In genomic region chr4:37909690-37910486, GRCh38 we compare ENCODE assay signal across 27 cellular contexts. TPM values are rescaled to one million over a fixed set of nuclear protein-coding genes. Genes with fewer than 3 reads are reported as not detected.
A peak's percentile ranks its signal among the peaks of the same experiment; 100 is the strongest.
DNase-seq lines count a peak whose midpoint lies in the region; ATAC-seq, FAIRE-seq and TF ChIP-seq lines count a peak whose summit lies in the region.
"Had no signal": no experiment of that assay in that cellular context is flagged by ENCODE, and none has a peak within 500 bp of the region (broad histone marks: within the 10 kb centered on the region; RNA-seq: fewer than 3 reads in every experiment).

No MANE protein-coding gene starts in this region.

- no peak overlapping the region for H3K4me3 Mint-ChIP-seq in endodermal cell
- H3K4me3 Mint-ChIP-seq: activated B cell treated with CpG ODN at 0.5 μM for 24 hours; activated naive CD8-positive, alpha-beta T cell treated with anti-CD3 and anti-CD28 coated beads, Interleukin-2, amount 50 U/mL, for 24 hours; CD14-positive monocyte; naive B cell had no signal

- TF ChIP-seq POLR2A in H54 (IDR thresholded peaks at IDR 0.05; ENCODE audit: low read depth, low read length): no peak

- no peak overlapping the region for H3K4me3 ChIP-seq in endodermal cell (ENCODE audit: low read length)
- peak overlapping the region; percentile 67 for H3K4me3 ChIP-seq in thoracic aorta

- peak overlapping the region; percentile 71 for H3K27ac ChIP-seq in endodermal cell (ENCODE audit: low read depth, low read length)
- H3K27ac ChIP-seq in thoracic aorta: peak overlapping the region; percentile 82 to 88
- H3K27ac ChIP-seq: testis had no signal

- ATAC-seq in thoracic aorta (ENCODE audit: insufficient number of reproducible peaks, low FRiP score, low read depth) (no peak), GM21529 (IDR thresholded peaks at IDR 0.05; ENCODE audit: unreplicated experiment) (no peak)
- ATAC-seq: activated naive CD8-positive, alpha-beta T cell treated with anti-CD3 and anti-CD28 coated beads, Interleukin-2, amount 50 U/mL, for 24 hours had no signal

- no peak overlapping the region for H3K27ac Mint-ChIP-seq in endodermal cell
- H3K27ac Mint-ChIP-seq: activated B cell treated with CpG ODN at 0.5 μM for 24 hours; activated naive CD8-positive, alpha-beta T cell treated with anti-CD3 and anti-CD28 coated beads, Interleukin-2, amount 50 U/mL, for 24 hours; activated T-helper 2 cell treated with anti-CD3 and anti-CD28 coated beads, Interferon-gamma antibody, Interleukin-2, Interleukin-4, amounts not matched to agents 10 μg/mL and 5 μg/mL and 100 μg/mL, durations not matched to agents 14 hours and 24 hours and 36 hours had no signal

- H3K4me1 Mint-ChIP-seq in endodermal cell: no peaks in the 10 kb centered on the region

- H3K27me3 ChIP-seq in endodermal cell (ENCODE audit: control insufficient read depth, insufficient read depth, low read length, poor library complexity, severe bottlenecking) (no peaks in the 10 kb centered on the region), thoracic aorta (replicated peaks; ENCODE audit: insufficient read depth) (no peaks in the 10 kb centered on the region)
- H3K27me3 ChIP-seq: testis had no signal

- no peaks in the 10 kb centered on the region for H3K9me3 Mint-ChIP-seq in endodermal cell
- H3K9me3 Mint-ChIP-seq: activated B cell treated with CpG ODN at 0.5 μM for 24 hours; activated naive CD8-positive, alpha-beta T cell treated with anti-CD3 and anti-CD28 coated beads, Interleukin-2, amount 50 U/mL, for 24 hours; activated T-helper 2 cell treated with anti-CD3 and anti-CD28 coated beads, Interferon-gamma antibody, Interleukin-2, Interleukin-4, amounts not matched to agents 10 μg/mL and 5 μg/mL and 100 μg/mL, durations not matched to agents 14 hours and 24 hours and 36 hours; CD14-positive monocyte; naive B cell had no signal

- H3K4me1 ChIP-seq in endodermal cell (ENCODE audit: control insufficient read depth, insufficient read depth, low read length): no peaks in the 10 kb centered on the region
- peaks cover 17 to 60% of the 10 kb centered on the region in 2 donors for H3K4me1 ChIP-seq in thoracic aorta (ENCODE audit: control insufficient read depth in 1 of 2, low read depth in 2 of 2)
- H3K4me1 ChIP-seq: testis had no signal

- peak; percentile 21 for DNase-seq in NCI-H524 treated with DMSO at 0.1 percent for 48 hours (lab: John Stamatoyannopoulos, UW)
- no peak for DNase-seq in endodermal cell
- DNase-seq in kidney tubule cell (ENCODE audit: low spot score): peak; percentile 9
- no peak for DNase-seq in thoracic aorta (ENCODE audit: low spot score)
- no peak for DNase-seq in H54 (ENCODE audit: insufficient read length, low spot score)
- no peak for DNase-seq in cerebellum (ENCODE audit: low spot score)
- DNase-seq: activated B cell treated with CpG ODN at 0.5 μM for 24 hours; activated CD4-positive, alpha-beta T cell treated with anti-CD3 and anti-CD28 coated beads, Interleukin-2, amount 50 U/mL, for 4 hours; activated CD8-positive, alpha-beta memory T cell treated with anti-CD3 and anti-CD28 coated beads, Interleukin-2, amount 50 U/mL, for 48 hours; activated naive CD8-positive, alpha-beta T cell treated with anti-CD3 and anti-CD28 coated beads, Interleukin-2, amount 50 U/mL, for 24 hours; glutamatergic neuron; mesendoderm; naive B cell; NCI-H1105; NCI-H2029; NCI-H2227 treated with DMSO at 0.1 percent for 48 hours; NCI-H82; occipital lobe; retina; stimulated activated naive CD4-positive, alpha-beta T cell treated with Interleukin-2 at 50 U/mL for 16 hours; testis had no signal

- TF ChIP-seq CTCF in endodermal cell (conservative IDR thresholded peaks at IDR 0.05) (no peak), thoracic aorta (IDR thresholded peaks at IDR 0.05) (no peak)

- no peak for FAIRE-seq in H54 (lab: Jason Lieb, UNC)
- FAIRE-seq: D721Med had no signal

- 89% methylated on average over 4 of the region's 4 CpGs; no CpG with 5 or more reads in 1 of the 2 experiments for WGBS in endodermal cell (ENCODE audit: insufficient coverage in 1 of 2, insufficient read length in 1 of 2), 2 experiments

- H3K36me3 ChIP-seq in endodermal cell (ENCODE audit: control insufficient read depth, insufficient read depth, low read length) (no peaks in the 10 kb centered on the region), thoracic aorta (no peaks in the 10 kb centered on the region)

- no peaks in the 10 kb centered on the region for H3K36me3 Mint-ChIP-seq in endodermal cell (ENCODE audit: low read depth)

- peaks cover 2% of the 10 kb centered on the region for H3K27me3 Mint-ChIP-seq in endodermal cell (ENCODE audit: insufficient read depth)
- H3K27me3 Mint-ChIP-seq: activated B cell treated with CpG ODN at 0.5 μM for 24 hours; activated naive CD8-positive, alpha-beta T cell treated with anti-CD3 and anti-CD28 coated beads, Interleukin-2, amount 50 U/mL, for 24 hours; naive B cell had no signal

- no peak overlapping the region for H3K9ac ChIP-seq in endodermal cell (ENCODE audit: extremely low read depth, low read length, poor library complexity, severe bottlenecking)

- H3K9me3 ChIP-seq in endodermal cell (ENCODE audit: control insufficient read depth, low read length) (no peaks in the 10 kb centered on the region), thoracic aorta (no peaks in the 10 kb centered on the region)
- H3K9me3 ChIP-seq: testis had no signal

RNA-seq across cellular contexts. Expression of gene TBC1D1, which starts 19.0 kb away (rescaled TPM):
- total RNA-seq in endodermal cell (100 to 1,000 TPM; 110 to 122 TPM), thoracic aorta (100 to 1,000 TPM; 152 to 206 TPM), cerebellum (95.9 TPM)
- 101 TPM for polyA plus RNA-seq in endodermal cell (2013, experiment 1 of 2)
- polyA plus RNA-seq in endodermal cell (2013, experiment 2 of 2): 95.2 TPM

RNA-seq across cellular contexts. Expression of gene PTTG2, which starts 50.3 kb away (rescaled TPM):
- total RNA-seq in endodermal cell (not detected), thoracic aorta (10 to 100 TPM in 1 of 2 donors, 1 to 10 TPM in 1; 2.2 to 10.7 TPM), cerebellum (1.00 TPM)
- polyA plus RNA-seq in endodermal cell (2013, experiment 1 of 2): not detected
- not detected for polyA plus RNA-seq in endodermal cell (2013, experiment 2 of 2)
- total RNA-seq: activated T-helper 2 cell treated with anti-CD3 and anti-CD28 coated beads, Interferon-gamma antibody, Interleukin-2, Interleukin-4, amounts not matched to agents 10 μg/mL and 5 μg/mL and 100 μg/mL, durations not matched to agents 14 hours and 24 hours and 36 hours; Daoy; fibroblast of lung; occipital lobe had no signal
- polyA plus RNA-seq: CD14-positive monocyte, fibroblast of lung had no signal

Comparison
In these comparisons a context has a peak if more than half of its experiments do, and no peak if none do; other contexts are left out.
1. DNase-seq: peak in NCI-H524 treated with DMSO at 0.1 percent for 48 hours (single experiment) and kidney tubule cell (single experiment); none in endodermal cell (single experiment), thoracic aorta (single experiment), H54 (single experiment) and cerebellum (single experiment).